In the genomic region with DNA sequence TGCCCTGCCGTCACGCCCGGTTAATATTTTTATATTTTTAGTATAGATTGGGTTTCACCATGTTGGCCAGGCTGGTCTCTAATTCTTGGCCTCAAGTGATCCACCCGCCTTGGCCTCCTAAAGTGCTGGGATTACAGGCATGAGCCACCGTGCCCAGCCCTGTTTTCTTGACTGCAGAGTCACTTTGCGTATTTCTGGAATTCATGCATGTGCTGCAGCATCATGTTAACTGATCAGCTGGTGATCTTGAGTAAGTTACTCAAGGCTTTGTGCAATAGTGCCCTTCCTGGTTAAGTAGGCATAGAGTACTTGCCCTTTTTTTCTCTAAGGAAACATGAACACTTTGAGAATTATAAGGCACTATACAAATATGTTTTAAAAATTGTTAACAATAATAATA, we compare ENCODE assay signal across 14 cellular contexts. TPM values are rescaled to one million over a fixed set of nuclear protein-coding genes. Genes with fewer than 3 reads are reported as not detected.
DNase-seq lines count a peak whose midpoint lies in the region; ATAC-seq and TF ChIP-seq lines count a peak whose summit lies in the region.
"Had no signal": no experiment of that assay in that cellular context is flagged by ENCODE, and none has a peak within 500 bp of the region (broad histone marks: within the 10 kb centered on the region; RNA-seq: fewer than 3 reads in every experiment).

No MANE protein-coding gene starts in this region.

- H3K4me3 ChIP-seq in brain microvascular endothelial cell (ENCODE audit: low read depth, low read length) = no peak overlapping the region
- H3K4me3 ChIP-seq: hepatocyte had no signal

- no peaks in the 10 kb centered on the region for H3K27me3 Mint-ChIP-seq in activated CD8-positive, alpha-beta T cell treated with anti-CD3 and anti-CD28 coated beads, Interleukin-2, amount 10 ng/mL, durations not matched to agents 7 days and 5 days (ENCODE audit: low read depth)

- ATAC-seq in GM18498 (IDR thresholded peaks at IDR 0.05; ENCODE audit: unreplicated experiment) (peak; percentile 7), HG03159 (IDR thresholded peaks at IDR 0.05; ENCODE audit: unreplicated experiment) (peak; percentile 3)
- ATAC-seq in activated CD8-positive, alpha-beta T cell treated with anti-CD3 and anti-CD28 coated beads, Interleukin-2, amount 10 ng/mL, durations not matched to agents 7 days and 5 days = no peak

- no peak overlapping the region for H3K27ac ChIP-seq in brain microvascular endothelial cell
- H3K27ac ChIP-seq: hepatocyte had no signal

- no peaks in the 10 kb centered on the region for H3K36me3 ChIP-seq in brain microvascular endothelial cell (replicated peaks)

- H3K4me1 Mint-ChIP-seq in activated CD8-positive, alpha-beta T cell treated with anti-CD3 and anti-CD28 coated beads, Interleukin-2, amount 10 ng/mL, durations not matched to agents 7 days and 5 days (ENCODE audit: low read depth) = peaks cover 54% of the 10 kb centered on the region

- H3K9me3 Mint-ChIP-seq in activated CD8-positive, alpha-beta T cell treated with anti-CD3 and anti-CD28 coated beads, Interleukin-2, amount 10 ng/mL, durations not matched to agents 7 days and 5 days (ENCODE audit: insufficient read depth) = no peaks in the 10 kb centered on the region
- H3K9me3 Mint-ChIP-seq: activated T-helper 1 cell treated with anti-CD3 and anti-CD28 coated beads, Interleukin-12 subunit alpha, Interleukin-12 subunit beta, Interleukin-2, Interleukin-4 antibody, amounts not matched to agents 30 ng/mL and 10 ng/mL and 1 ng/mL, durations not matched to agents 14 hours and 24 hours and 36 hours had no signal

- POLR2A ChIA-PET in activated CD8-positive, alpha-beta T cell treated with anti-CD3 and anti-CD28 coated beads, Interleukin-2, amount 10 ng/mL, durations not matched to agents 7 days and 5 days (lab: Charles Lee) = interaction anchor here (0.8 to 1.0 kb wide), 2 partner anchors 32 to 34 kb away, joined by 3 to 4 read pairs; partner anchors contain the start of gene GPR171

- no peak overlapping the region for H3K4me3 Mint-ChIP-seq in activated CD8-positive, alpha-beta T cell treated with anti-CD3 and anti-CD28 coated beads, Interleukin-2, amount 10 ng/mL, durations not matched to agents 7 days and 5 days

- H3K27ac Mint-ChIP-seq in activated CD8-positive, alpha-beta T cell treated with anti-CD3 and anti-CD28 coated beads, Interleukin-2, amount 10 ng/mL, durations not matched to agents 7 days and 5 days = no peak overlapping the region

- no peaks in the 10 kb centered on the region for H3K27me3 ChIP-seq in brain microvascular endothelial cell (replicated peaks)
- H3K27me3 ChIP-seq: hepatocyte had no signal

- H3K36me3 Mint-ChIP-seq in activated CD8-positive, alpha-beta T cell treated with anti-CD3 and anti-CD28 coated beads, Interleukin-2, amount 10 ng/mL, durations not matched to agents 7 days and 5 days (ENCODE audit: low read depth) = peaks cover 5% of the 10 kb centered on the region

- CTCF ChIA-PET in activated CD8-positive, alpha-beta T cell treated with anti-CD3 and anti-CD28 coated beads, Interleukin-2, amount 10 ng/mL, durations not matched to agents 7 days and 5 days (lab: Charles Lee) = interaction anchor here (1.4 to 8.0 kb wide), 16 partner anchors 10 to 158 kb away, joined by 3 to 195 read pairs (median 16); partner anchors contain the start of genes GPR171 and P2RY14

- DNase-seq in SKM-1 treated with dmso at 0.1 percent for 144 hours (lab: John Stamatoyannopoulos, UW; ENCODE audit: unreplicated experiment) = peak; percentile 97
- peak; percentile 43 for DNase-seq in pons (ENCODE audit: low spot score)
- no peak for DNase-seq in islet precursor cell
- no peak for DNase-seq in NK-92 treated with Interleukin-12 subunit alpha and Interleukin-12 subunit beta, amount 100 ng/mL, for 24 hours (lab: John Stamatoyannopoulos, UW)
- DNase-seq in brain microvascular endothelial cell = no peak
- no peak for DNase-seq in activated CD8-positive, alpha-beta T cell treated with anti-CD3 and anti-CD28 coated beads, Interleukin-2, amount 10 ng/mL, durations not matched to agents 7 days and 5 days
- DNase-seq: activated CD4-positive, alpha-beta T cell treated with anti-CD3 and anti-CD28 coated beads for 1 hour; NCI-H82 had no signal

- in situ Hi-C loops in brain microvascular endothelial cell (cut with HindIII; ENCODE audit: low pct_ligation_motif_present, low sequenced_read_pairs) = no loop called here

- no peak for TF ChIP-seq CTCF in brain microvascular endothelial cell (IDR thresholded peaks at IDR 0.05; ENCODE audit: low read depth, low read length, missing control alignments)

RNA-seq across cellular contexts. Expression of gene GPR171, which starts 33.8 kb away (rescaled TPM):
- 100 to 1,000 TPM; 115 to 124 TPM for total RNA-seq in activated CD8-positive, alpha-beta T cell treated with anti-CD3 and anti-CD28 coated beads, Interleukin-2, amount 10 ng/mL, durations not matched to agents 7 days and 5 days
- total RNA-seq: hepatocyte, lung microvascular endothelial cell, osteoblast had no signal

Comparison
In these comparisons a context has a peak if more than half of its experiments do, and no peak if none do; other contexts are left out.
1. DNase-seq: peak in SKM-1 treated with dmso at 0.1 percent for 144 hours (single experiment) and pons (single experiment); none in islet precursor cell (single experiment), NK-92 treated with Interleukin-12 subunit alpha and Interleukin-12 subunit beta, amount 100 ng/mL, for 24 hours (single experiment), brain microvascular endothelial cell (single experiment) and activated CD8-positive, alpha-beta T cell treated with anti-CD3 and anti-CD28 coated beads, Interleukin-2, amount 10 ng/mL, durations not matched to agents 7 days and 5 days (single experiment).